8 cellular contexts compared by ENCODE assay signal in genomic region chr1:46394108-46394871, GRCh38. TPM values are rescaled to one million over a fixed set of nuclear protein-coding genes. Genes with fewer than 3 reads are reported as not detected.
DNase-seq lines count a peak whose midpoint lies in the region; ATAC-seq and TF ChIP-seq lines count a peak whose summit lies in the region.

TSS of gene FAAH (plus strand) at chr1:46394317. CDS start at chr1:46394349, 32 bp downstream.

- no peak for TF ChIP-seq CTCF in BJ (IDR thresholded peaks at IDR 0.05; ENCODE audit: insufficient read depth, low read depth, low read length)
- no peak for TF ChIP-seq CTCF in epithelial cell of esophagus (IDR thresholded peaks at IDR 0.05; ENCODE audit: insufficient read depth, low read depth, low read length, missing control alignments)

- H3K36me3 ChIP-seq in BJ (ENCODE audit: control insufficient read depth, insufficient read depth, low read length) (no peaks in the 10 kb centered on the region), KOPT-K1 (ENCODE audit: insufficient read depth, low read length) (no peaks in the 10 kb centered on the region)

- H3K27me3 ChIP-seq in BJ (ENCODE audit: control insufficient read depth, insufficient read depth, low read length): peaks cover 11% of the 10 kb centered on the region

- H3K4me3 ChIP-seq in BJ (ENCODE audit: low read depth, low read length) (peak within 1 kb of the TSS; percentile 17), epithelial cell of esophagus (ENCODE audit: low read length) (peak within 1 kb of the TSS; percentile 44)

- POLR2A ChIA-PET in BJ (lab: Charles Lee): no interaction called here

- peak within 1 kb of the TSS; percentile 57 for H3K27ac ChIP-seq in KOPT-K1 (ENCODE audit: low read depth, low read length, poor library complexity, severe bottlenecking)

- DNase-seq in BJ (ENCODE audit: low read depth) (no peak), activated T-cell treated with anti-CD3 and anti-CD28 coated beads for 4 hours (peak; percentile 11), epithelial cell of esophagus (ENCODE audit: low read depth) (peak; percentile 77), midbrain (lab: John Stamatoyannopoulos, UW) (peak; percentile 80), NCI-H748 (lab: John Stamatoyannopoulos, UW; ENCODE audit: unreplicated experiment) (no peak)
- peak; percentile 60 for DNase-seq in stimulated activated naive CD8-positive, alpha-beta T cell treated with anti-CD3 and anti-CD28 coated beads, Interleukin-15, Interleukin-2, amounts not matched to agents 100 U/mL and 50 U/mL, for 24 hours

- peak; percentile 43 for ATAC-seq in stimulated activated naive CD8-positive, alpha-beta T cell treated with anti-CD3 and anti-CD28 coated beads, Interleukin-15, Interleukin-2, amounts not matched to agents 100 U/mL and 50 U/mL, for 24 hours
- ATAC-seq in HG03097 (IDR thresholded peaks at IDR 0.05; ENCODE audit: low FRiP score, unreplicated experiment): no peak

- peaks cover 15% of the 10 kb centered on the region for H3K9me3 ChIP-seq in KOPT-K1 (ENCODE audit: insufficient read depth, low read length, poor library complexity, severe bottlenecking)

- CTCF ChIA-PET in BJ (lab: Yijun Ruan, JAX): interaction anchor here (0.7 kb wide), 1 partner anchor 83 kb away, joined by 3 read pairs; no protein-coding TSS in a partner anchor

RNA-seq across cellular contexts. Expression of gene FAAH, which starts in this region (rescaled TPM):
- 1.3 and 1.8 TPM in 2 replicates for polyA plus RNA-seq in BJ (2011; rRNA removed)
- polyA minus RNA-seq in BJ (2011; rRNA and poly(A)+ RNA removed): 1.3 and 1.7 TPM in 2 replicates

Comparison
In these comparisons a context has a peak if more than half of its experiments do, and no peak if none do; other contexts are left out.
1. DNase-seq: peak in activated T-cell treated with anti-CD3 and anti-CD28 coated beads for 4 hours (single experiment), epithelial cell of esophagus (single experiment), midbrain (single experiment) and stimulated activated naive CD8-positive, alpha-beta T cell treated with anti-CD3 and anti-CD28 coated beads, Interleukin-15, Interleukin-2, amounts not matched to agents 100 U/mL and 50 U/mL, for 24 hours (single experiment); none in BJ (single experiment) and NCI-H748 (single experiment).